In the genomic region with DNA sequence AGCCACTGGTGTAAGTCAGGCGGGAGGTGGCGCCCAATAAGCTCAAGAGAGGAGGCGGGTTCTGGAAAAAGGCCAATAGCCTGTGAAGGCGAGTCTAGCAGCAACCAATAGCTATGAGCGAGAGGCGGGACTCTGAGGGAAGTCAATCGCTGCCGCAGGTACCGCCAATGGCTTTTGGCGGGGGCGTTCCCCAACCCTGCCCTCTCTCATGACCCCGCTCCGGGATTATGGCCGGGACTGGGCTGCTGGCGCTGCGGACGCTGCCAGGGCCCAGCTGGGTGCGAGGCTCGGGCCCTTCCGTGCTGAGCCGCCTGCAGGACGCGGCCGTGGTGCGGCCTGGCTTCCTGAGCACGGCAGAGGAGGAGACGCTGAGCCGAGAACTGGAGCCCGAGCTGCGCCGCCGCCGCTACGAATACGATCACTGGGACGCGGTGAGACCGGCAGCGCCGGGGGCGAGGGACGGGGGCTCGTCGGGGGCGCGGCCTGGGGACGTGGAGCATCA, we compare ENCODE assay signal across 8 cellular contexts. TPM values are rescaled to one million over a fixed set of nuclear protein-coding genes. Genes with fewer than 3 reads are reported as not detected.
DNase-seq lines count a peak whose midpoint lies in the region; ATAC-seq and TF ChIP-seq lines count a peak whose summit lies in the region.

Gene ALKBH7, plus strand, starts transcription at position 201 of the 502 bp plus-strand sequence. Its CDS starts 27 bp downstream, at position 228.

- under 1% methylated on average over 41 of the region's 47 CpGs for WGBS in hepatocyte (ENCODE audit: low lambda C conversion rate, missing lambda C conversion rate)

- peak within 1 kb of the TSS; percentile 72 for H2AFZ ChIP-seq in hepatocyte

- TF ChIP-seq CTCF in astrocyte of the spinal cord (IDR thresholded peaks at IDR 0.05; ENCODE audit: low read depth, low read length) (no peak), hepatocyte (IDR thresholded peaks at IDR 0.05; ENCODE audit: poor library complexity) (no peak), vagina (IDR thresholded peaks at IDR 0.05) (no peak)

- peak within 1 kb of the TSS; percentile 92 for H3K9ac ChIP-seq in rectal smooth muscle tissue (ENCODE audit: low read length)

- H3K36me3 ChIP-seq in hepatocyte (replicated peaks; ENCODE audit: insufficient read depth, low read depth) (no peaks in the 10 kb centered on the region), rectal smooth muscle tissue (ENCODE audit: control insufficient read depth, insufficient read depth, low read length) (peaks cover 9% of the 10 kb centered on the region), vagina (peaks cover 0 to 12% of the 10 kb centered on the region in 2 donors)

- no peak for TF ChIP-seq POLR2A in vagina (IDR thresholded peaks at IDR 0.05)

- intact Hi-C loops in vagina (cut with DNase I) = no loop called here

- in situ Hi-C loops in astrocyte of the spinal cord (cut with HindIII; ENCODE audit: low sequenced_read_pairs) = no loop called here

- peak within 1 kb of the TSS; percentile 80 for H3K4me2 ChIP-seq in hepatocyte

- peak within 1 kb of the TSS; percentile 99 for H3K27ac ChIP-seq in hepatocyte
- H3K27ac ChIP-seq in rectal smooth muscle tissue (ENCODE audit: low read depth, low read length) = peak within 1 kb of the TSS; percentile 99
- peak within 1 kb of the TSS; percentile 97 for H3K27ac ChIP-seq in vagina

- peak within 1 kb of the TSS; percentile 59 for H3K4me3 ChIP-seq in astrocyte of the spinal cord (ENCODE audit: low read depth, low read length)
- peak within 1 kb of the TSS; percentile 80 for H3K4me3 ChIP-seq in hepatocyte
- peak within 1 kb of the TSS; percentile 77 for H3K4me3 ChIP-seq in rectal smooth muscle tissue (ENCODE audit: low read length)
- peak within 1 kb of the TSS; percentile 75 to 85 for H3K4me3 ChIP-seq in vagina

- DNase-seq in NCI-H2029 (lab: John Stamatoyannopoulos, UW) = peak; percentile 100
- DNase-seq in T-helper 9 cell = peak; percentile 90
- DNase-seq in astrocyte of the spinal cord (ENCODE audit: low read depth, low spot score) = peak; percentile 100
- peak; percentile 100 for DNase-seq in hepatocyte (ENCODE audit: low spot score)
- DNase-seq in vagina (ENCODE audit: extremely low spot score in 2 of 2) = peak in 1 of 2 donors; percentile 100

- no peaks in the 10 kb centered on the region for H3K27me3 ChIP-seq in hepatocyte
- no peaks in the 10 kb centered on the region for H3K27me3 ChIP-seq in rectal smooth muscle tissue (ENCODE audit: control insufficient read depth, insufficient read depth, low read length)
- no peaks in the 10 kb centered on the region for H3K27me3 ChIP-seq in vagina

- peak; percentile 70 for ATAC-seq in GM18502 (IDR thresholded peaks at IDR 0.05; ENCODE audit: poor library complexity, unreplicated experiment)
- ATAC-seq in HG02973 (IDR thresholded peaks at IDR 0.05; ENCODE audit: unreplicated experiment) = peak; percentile 60

- no peaks in the 10 kb centered on the region for H3K9me3 ChIP-seq in hepatocyte (ENCODE audit: low read depth)
- no peaks in the 10 kb centered on the region for H3K9me3 ChIP-seq in vagina

- H3K9me2 ChIP-seq in hepatocyte (replicated peaks; ENCODE audit: insufficient read depth) = no peaks in the 10 kb centered on the region

- peaks cover 5% of the 10 kb centered on the region for H3K4me1 ChIP-seq in hepatocyte (ENCODE audit: insufficient read depth)
- peaks cover 2% of the 10 kb centered on the region for H3K4me1 ChIP-seq in rectal smooth muscle tissue (ENCODE audit: control insufficient read depth, insufficient read depth, low read length)
- peaks cover 19% of the 10 kb centered on the region for H3K4me1 ChIP-seq in vagina

- H4K20me1 ChIP-seq in hepatocyte (ENCODE audit: insufficient read depth, poor library complexity, severe bottlenecking) = no peaks in the 10 kb centered on the region

- H3K79me2 ChIP-seq in hepatocyte = peaks cover 3% of the 10 kb centered on the region

RNA-seq across cellular contexts. Expression of gene ALKBH7, which starts in this region (rescaled TPM):
- total RNA-seq in hepatocyte (42.8 and 45.3 TPM in 2 replicates), vagina (77.1 TPM)
- polyA plus RNA-seq in hepatocyte = 99.3 and 116 TPM in 2 replicates
